In the genomic region with DNA sequence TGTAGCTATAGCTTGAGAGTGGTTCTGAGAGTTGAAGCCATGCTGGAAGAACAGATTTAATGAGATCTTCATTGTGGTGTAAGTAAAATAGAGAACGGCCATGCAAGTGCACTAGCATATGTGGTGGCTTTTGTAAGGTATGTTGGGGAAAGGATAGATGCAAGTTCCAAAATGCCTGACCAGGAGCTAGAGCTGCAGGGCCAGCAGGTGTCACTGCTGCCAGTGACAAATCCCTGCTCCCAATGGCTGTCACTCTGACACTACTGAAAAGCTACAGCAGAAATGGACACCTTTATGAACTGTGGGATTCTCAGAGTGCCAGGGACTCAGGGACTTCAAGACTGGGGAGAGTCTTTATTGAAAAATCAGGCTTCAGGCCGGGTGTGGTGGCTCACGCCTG, we compare ENCODE assay signal across 27 cellular contexts. TPM values are rescaled to one million over a fixed set of nuclear protein-coding genes. Genes with fewer than 3 reads are reported as not detected.
DNase-seq lines count a peak whose midpoint lies in the region; TF ChIP-seq lines count a peak whose summit lies in the region.
"Had no signal": no experiment of that assay in that cellular context is flagged by ENCODE, and none has a peak within 500 bp of the region (broad histone marks: within the 10 kb centered on the region; RNA-seq: fewer than 3 reads in every experiment).

No MANE protein-coding gene starts in this region.

- CTCF ChIA-PET in OCI-LY7 (lab: Charles Lee; ENCODE audit: unreplicated experiment) = no interaction called here

- H3K4me2 ChIP-seq in OCI-LY7 (ENCODE audit: low read length) = no peak overlapping the region

- no peak overlapping the region for H3K4me3 ChIP-seq in OCI-LY7 (ENCODE audit: low read depth, low read length, poor library complexity, severe bottlenecking)
- H3K4me3 ChIP-seq: dorsolateral prefrontal cortex, left lung, MG63, SJSA1, suprapubic skin, upper lobe of right lung had no signal

- POLR2A ChIA-PET in OCI-LY7 (lab: Charles Lee) = interaction anchor here (0.5 to 1.2 kb wide), 2 partner anchors 11 to 23 kb away, joined by 3 read pairs; no protein-coding TSS in a partner anchor

- H3K79me2 ChIP-seq in OCI-LY7 (ENCODE audit: insufficient read depth, low read depth, low read length) = no peaks in the 10 kb centered on the region

- no peaks in the 10 kb centered on the region for H4K20me1 ChIP-seq in OCI-LY7 (ENCODE audit: insufficient read depth, low read length)

- no peaks in the 10 kb centered on the region for H3K36me3 ChIP-seq in OCI-LY7 (ENCODE audit: insufficient read depth, low read length)
- H3K36me3 ChIP-seq: left lung, MG63, neutrophil, SJSA1, suprapubic skin, upper lobe of right lung had no signal

- H3K27ac ChIP-seq in VCaP (no peak overlapping the region), OCI-LY7 (ENCODE audit: low read depth, low read length, poor library complexity, severe bottlenecking) (no peak overlapping the region)
- H3K27ac ChIP-seq: dorsolateral prefrontal cortex, left lung, neutrophil, SJSA1, suprapubic skin, upper lobe of right lung had no signal

- TF ChIP-seq CTCF in VCaP (conservative IDR thresholded peaks at IDR 0.05) = 0 out of 2 replicates have a peak, but pooled peaks have one; percentile 21
- TF ChIP-seq CTCF in OCI-LY7 (conservative IDR thresholded peaks at IDR 0.05; ENCODE audit: low read length) = no peak

- H3K9me2 ChIP-seq in OCI-LY7 (ENCODE audit: insufficient read depth, low read length) = no peaks in the 10 kb centered on the region

- BruUV-seq in OCI-LY7 (replicated peaks; lab: Mats Ljungman, UMichigan) = no TSS peak

- no peaks in the 10 kb centered on the region for H3K4me1 ChIP-seq in OCI-LY7 (ENCODE audit: insufficient read depth, low read length, poor library complexity, severe bottlenecking)
- H3K4me1 ChIP-seq: left lung, suprapubic skin, upper lobe of right lung had no signal

- H3K9me3 ChIP-seq in OCI-LY7 (ENCODE audit: low read length) = no peaks in the 10 kb centered on the region
- H3K9me3 ChIP-seq: left lung, MG63, neutrophil, SJSA1, suprapubic skin, upper lobe of right lung had no signal

- peak; percentile 30 for DNase-seq in DMS53 (lab: John Stamatoyannopoulos, UW)
- no peak for DNase-seq in DMS53 treated with DMSO at 0.1 percent for 48 hours (lab: John Stamatoyannopoulos, UW; ENCODE audit: unreplicated experiment)
- peak; percentile 12 for DNase-seq in HT-29 (ENCODE audit: low spot score)
- DNase-seq in iPS-NIHi7 (ENCODE audit: extremely low spot score) = peak; percentile 28
- no peak for DNase-seq in T-helper 2 cell
- no peak for DNase-seq in OCI-LY7 (ENCODE audit: low spot score)
- no peak for DNase-seq in activated CD4-positive, alpha-beta T cell treated with anti-CD3 and anti-CD28 coated beads, Interleukin-2, amount 50 U/mL, for 1 hour
- DNase-seq: 8988T; activated CD4-positive, alpha-beta T cell treated with anti-CD3 and anti-CD28 coated beads for 4 hours; activated CD8-positive, alpha-beta memory T cell treated with anti-CD3 and anti-CD28 coated beads for 24 hours; activated effector memory CD4-positive, alpha-beta T cell treated with anti-CD3 and anti-CD28 coated beads, Interleukin-2, amount 50 U/mL, for 16 hours; CD4-positive, alpha-beta memory T cell; dorsolateral prefrontal cortex; HCEC 1CT; hypothalamus; left lung; mesenchymal stem cell; MG63; NCI-H2107; NCI-H510A; stimulated activated CD4-positive, alpha-beta T cell treated with anti-CD3 and anti-CD28 coated beads, Interleukin-4, amount 100 ng/mL, for 4 hours; upper lobe of right lung had no signal

- intact Hi-C loops in OCI-LY7 (cut with micrococcal nuclease; ENCODE audit: unreplicated experiment) = no loop called here

- no peak overlapping the region for H2AFZ ChIP-seq in OCI-LY7 (ENCODE audit: low read length)

RNA-seq across cellular contexts. Expression of gene VIP, which starts 23.1 kb away (rescaled TPM):
- total RNA-seq in HT-29 (2014; rRNA removed; shearing (Covaris generic)) = not detected in 2 replicates
- total RNA-seq in OCI-LY7 (2014; rRNA removed; shearing (Covaris generic)) = not detected in 2 replicates
- total RNA-seq in OCI-LY7 (2022) = not detected in 2 replicates
- total RNA-seq: CD4-positive, alpha-beta memory T cell; progenitor cell of endocrine pancreas had no signal

RNA-seq across cellular contexts. Expression of gene MYCT1, which starts 29.8 kb away (rescaled TPM):
- not detected in 2 replicates for total RNA-seq in HT-29 (2014; rRNA removed; shearing (Covaris generic))
- total RNA-seq in OCI-LY7 (2014; rRNA removed; shearing (Covaris generic)) = 0.47 and 1.7 TPM in 2 replicates
- 2.9 and 3.5 TPM in 2 replicates for total RNA-seq in OCI-LY7 (2022)
- total RNA-seq: CD4-positive, alpha-beta memory T cell; progenitor cell of endocrine pancreas had no signal

Comparison
In these comparisons a context has a peak if more than half of its experiments do, and no peak if none do; other contexts are left out.
1. DNase-seq: peak in DMS53 (single experiment), HT-29 (single experiment) and iPS-NIHi7 (single experiment); none in DMS53 treated with DMSO at 0.1 percent for 48 hours (single experiment), T-helper 2 cell (0 of 5), OCI-LY7 (single experiment) and activated CD4-positive, alpha-beta T cell treated with anti-CD3 and anti-CD28 coated beads, Interleukin-2, amount 50 U/mL, for 1 hour (single experiment).